In the genomic region with DNA sequence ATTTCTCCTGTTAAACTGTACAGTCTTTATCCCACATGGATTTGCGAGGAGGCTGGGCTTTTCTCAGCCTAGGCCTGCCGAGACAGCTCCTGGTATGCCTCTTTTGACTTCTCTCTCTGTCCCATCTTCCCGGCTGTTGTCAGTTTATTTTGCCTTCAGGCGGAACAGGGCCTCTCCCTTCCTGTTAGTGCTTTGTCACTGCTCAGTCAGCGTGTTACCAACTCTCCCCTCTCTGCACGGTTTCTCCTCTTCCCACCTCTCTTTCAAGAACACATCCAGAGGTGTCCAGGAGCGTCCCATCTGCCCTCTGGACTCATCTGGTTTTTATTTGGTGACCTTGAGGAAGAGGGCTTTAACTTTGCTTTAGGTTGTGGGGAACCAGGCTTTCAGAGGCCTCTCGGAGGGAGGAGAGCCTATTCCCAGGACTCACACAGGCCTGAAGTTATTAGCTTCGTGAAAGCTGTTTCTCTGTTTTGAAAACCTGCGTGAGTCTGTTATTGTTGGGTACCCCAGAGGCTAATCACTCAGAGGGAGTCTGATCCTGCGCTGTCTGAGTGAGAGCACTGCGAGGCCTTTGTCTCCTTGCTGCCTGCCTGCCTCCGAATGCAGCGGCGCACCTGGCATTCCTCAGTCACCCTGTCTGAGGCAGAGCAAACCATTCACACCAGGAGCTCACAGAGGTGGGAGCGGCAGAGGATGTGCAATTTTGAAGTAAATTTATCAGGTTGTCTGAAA, we compare ENCODE assay signal across 9 cellular contexts.
A peak's percentile ranks its signal among the peaks of the same experiment; 100 is the strongest.
DNase-seq lines count a peak whose midpoint lies in the region; ATAC-seq and TF ChIP-seq lines count a peak whose summit lies in the region.
"Had no signal": no experiment of that assay in that cellular context is flagged by ENCODE, and none has a peak within 500 bp of the region (broad histone marks: within the 10 kb centered on the region; RNA-seq: fewer than 3 reads in every experiment).

No MANE protein-coding gene starts in this region.

- peak; percentile 69 for DNase-seq in COLO668 (lab: John Stamatoyannopoulos, UW; ENCODE audit: unreplicated experiment)
- DNase-seq in NCI-H345 (lab: John Stamatoyannopoulos, UW): peak; percentile 93
- DNase-seq in epithelial cell of prostate (ENCODE audit: low read depth, low spot score): peak; percentile 44
- DNase-seq in epidermal melanocyte (ENCODE audit: insufficient read length, low spot score): no peak
- DNase-seq in stimulated activated effector memory CD8-positive, alpha-beta T cell treated with anti-CD3 and anti-CD28 coated beads, Interleukin-12 subunit alpha, Interleukin-12 subunit beta, amount 100 ng/mL, for 72 hours (ENCODE audit: low spot score in 2 of 2): no peak

- peaks cover 11% of the 10 kb centered on the region for H3K9me3 Mint-ChIP-seq in nephron
- H3K9me3 Mint-ChIP-seq in stimulated activated effector memory CD8-positive, alpha-beta T cell treated with anti-CD3 and anti-CD28 coated beads, Interleukin-12 subunit alpha, Interleukin-12 subunit beta, amount 100 ng/mL, for 72 hours: peaks cover 18% of the 10 kb centered on the region

- peak overlapping the region; percentile 96 to 99 (median 99) for H3K27ac Mint-ChIP-seq in nephron
- H3K27ac Mint-ChIP-seq in stimulated activated effector memory CD8-positive, alpha-beta T cell treated with anti-CD3 and anti-CD28 coated beads, Interleukin-12 subunit alpha, Interleukin-12 subunit beta, amount 100 ng/mL, for 72 hours: no peak overlapping the region

- TF ChIP-seq CTCF in nephron (IDR thresholded peaks at IDR 0.05; ENCODE audit: unreplicated experiment in 3 of 3): no peak

- H3K27ac ChIP-seq in epithelial cell of prostate: peak overlapping the region; percentile 89
- H3K27ac ChIP-seq: C4-2B had no signal

- ATAC-seq in HG03025 (IDR thresholded peaks at IDR 0.05; ENCODE audit: low FRiP score, unreplicated experiment): no peak
- no peak for ATAC-seq in GM21786 (IDR thresholded peaks at IDR 0.05; ENCODE audit: unreplicated experiment)
- ATAC-seq in stimulated activated effector memory CD8-positive, alpha-beta T cell treated with anti-CD3 and anti-CD28 coated beads, Interleukin-12 subunit alpha, Interleukin-12 subunit beta, amount 100 ng/mL, for 72 hours: no peak

- no peaks in the 10 kb centered on the region for H3K36me3 Mint-ChIP-seq in nephron (ENCODE audit: low read depth)
- no peaks in the 10 kb centered on the region for H3K36me3 Mint-ChIP-seq in stimulated activated effector memory CD8-positive, alpha-beta T cell treated with anti-CD3 and anti-CD28 coated beads, Interleukin-12 subunit alpha, Interleukin-12 subunit beta, amount 100 ng/mL, for 72 hours

- H3K27me3 Mint-ChIP-seq in nephron (ENCODE audit: low read depth): no peaks in the 10 kb centered on the region

- peak overlapping the region; percentile 4 to 53 (median 28) for H3K4me3 Mint-ChIP-seq in nephron
- no peak overlapping the region for H3K4me3 Mint-ChIP-seq in stimulated activated effector memory CD8-positive, alpha-beta T cell treated with anti-CD3 and anti-CD28 coated beads, Interleukin-12 subunit alpha, Interleukin-12 subunit beta, amount 100 ng/mL, for 72 hours

- peaks cover 42% of the 10 kb centered on the region for H3K4me1 Mint-ChIP-seq in nephron
- no peaks in the 10 kb centered on the region for H3K4me1 Mint-ChIP-seq in stimulated activated effector memory CD8-positive, alpha-beta T cell treated with anti-CD3 and anti-CD28 coated beads, Interleukin-12 subunit alpha, Interleukin-12 subunit beta, amount 100 ng/mL, for 72 hours

Comparison
In these comparisons a context has a peak if more than half of its experiments do, and no peak if none do; other contexts are left out.
1. DNase-seq: peak in COLO668 (single experiment), NCI-H345 (single experiment) and epithelial cell of prostate (single experiment); none in epidermal melanocyte (single experiment) and stimulated activated effector memory CD8-positive, alpha-beta T cell treated with anti-CD3 and anti-CD28 coated beads, Interleukin-12 subunit alpha, Interleukin-12 subunit beta, amount 100 ng/mL, for 72 hours (0 of 2).